ENCODE assay signal across 7 cellular contexts in genomic region chr10:16986406-16987128, GRCh38.
DNase-seq lines count a peak whose midpoint lies in the region; ATAC-seq, FAIRE-seq and TF ChIP-seq lines count a peak whose summit lies in the region.

No MANE protein-coding gene starts in this region.

- H3K9ac ChIP-seq in mesendoderm (ENCODE audit: low read length): no peak overlapping the region

- DNase-seq in mesendoderm (no peak), urothelium cell line (ENCODE audit: low spot score) (peak; percentile 53), DMS 273 treated with DMSO at 0.1 percent for 48 hours (lab: John Stamatoyannopoulos, UW) (no peak)

- WGBS in mesendoderm (ENCODE audit: extremely low coverage, insufficient coverage, low lambda C conversion rate): no CpG with 5 or more reads among the region's 10 CpGs

- no peaks in the 10 kb centered on the region for H3K79me2 ChIP-seq in mesendoderm (ENCODE audit: control insufficient read depth, insufficient read depth, low read length)

- no peak overlapping the region for H3K4me2 ChIP-seq in mesendoderm (ENCODE audit: low read length)

- H4K5ac ChIP-seq in mesendoderm (ENCODE audit: low read length): no peak overlapping the region

- H3K27ac ChIP-seq in mesendoderm (ENCODE audit: low read depth, low read length): no peak overlapping the region

- no peak overlapping the region for H3K4ac ChIP-seq in mesendoderm (ENCODE audit: low read depth, low read length)

- no peak overlapping the region for H3K56ac ChIP-seq in mesendoderm (ENCODE audit: low read length)

- H3K23ac ChIP-seq in mesendoderm (ENCODE audit: low read length): no peak overlapping the region

- no peak overlapping the region for H4K8ac ChIP-seq in mesendoderm (ENCODE audit: low read depth, low read length)

- H2BK5ac ChIP-seq in mesendoderm (ENCODE audit: low read length): no peak overlapping the region

- H2AK5ac ChIP-seq in mesendoderm (ENCODE audit: low read length): no peak overlapping the region

- H3K18ac ChIP-seq in mesendoderm (ENCODE audit: low read length): peak overlapping the region; percentile 43

- H3K36me3 ChIP-seq in mesendoderm (ENCODE audit: control insufficient read depth, insufficient read depth, low read length): no peaks in the 10 kb centered on the region

- no peak overlapping the region for H2BK15ac ChIP-seq in mesendoderm (replicated peaks; ENCODE audit: low read depth)

- no peak for ATAC-seq in GM18861 (IDR thresholded peaks at IDR 0.05; ENCODE audit: unreplicated experiment)
- ATAC-seq in HG03045 (IDR thresholded peaks at IDR 0.05; ENCODE audit: unreplicated experiment): no peak

- peaks cover 1% of the 10 kb centered on the region for H3K4me1 ChIP-seq in mesendoderm (ENCODE audit: control insufficient read depth, low read depth, low read length)

- peak; percentile 48 for FAIRE-seq in endometrium (lab: Jason Lieb, UNC)
- FAIRE-seq in urothelium cell line (lab: Jason Lieb, UNC): peak; percentile 20

- H3K79me1 ChIP-seq in mesendoderm (ENCODE audit: low read length): no peaks in the 10 kb centered on the region

- H3K27me3 ChIP-seq in mesendoderm (ENCODE audit: insufficient read depth, low read length, poor library complexity): no peaks in the 10 kb centered on the region

- H3K4me3 ChIP-seq in mesendoderm (ENCODE audit: low read length): no peak overlapping the region

- no peak overlapping the region for H2BK120ac ChIP-seq in mesendoderm (ENCODE audit: low read depth, low read length)

TF ChIP-seq in PFSK-1, 5 proteins besides CTCF, POLR2A, EP300 and RAD21:
- TF ChIP-seq, protein P1, sequence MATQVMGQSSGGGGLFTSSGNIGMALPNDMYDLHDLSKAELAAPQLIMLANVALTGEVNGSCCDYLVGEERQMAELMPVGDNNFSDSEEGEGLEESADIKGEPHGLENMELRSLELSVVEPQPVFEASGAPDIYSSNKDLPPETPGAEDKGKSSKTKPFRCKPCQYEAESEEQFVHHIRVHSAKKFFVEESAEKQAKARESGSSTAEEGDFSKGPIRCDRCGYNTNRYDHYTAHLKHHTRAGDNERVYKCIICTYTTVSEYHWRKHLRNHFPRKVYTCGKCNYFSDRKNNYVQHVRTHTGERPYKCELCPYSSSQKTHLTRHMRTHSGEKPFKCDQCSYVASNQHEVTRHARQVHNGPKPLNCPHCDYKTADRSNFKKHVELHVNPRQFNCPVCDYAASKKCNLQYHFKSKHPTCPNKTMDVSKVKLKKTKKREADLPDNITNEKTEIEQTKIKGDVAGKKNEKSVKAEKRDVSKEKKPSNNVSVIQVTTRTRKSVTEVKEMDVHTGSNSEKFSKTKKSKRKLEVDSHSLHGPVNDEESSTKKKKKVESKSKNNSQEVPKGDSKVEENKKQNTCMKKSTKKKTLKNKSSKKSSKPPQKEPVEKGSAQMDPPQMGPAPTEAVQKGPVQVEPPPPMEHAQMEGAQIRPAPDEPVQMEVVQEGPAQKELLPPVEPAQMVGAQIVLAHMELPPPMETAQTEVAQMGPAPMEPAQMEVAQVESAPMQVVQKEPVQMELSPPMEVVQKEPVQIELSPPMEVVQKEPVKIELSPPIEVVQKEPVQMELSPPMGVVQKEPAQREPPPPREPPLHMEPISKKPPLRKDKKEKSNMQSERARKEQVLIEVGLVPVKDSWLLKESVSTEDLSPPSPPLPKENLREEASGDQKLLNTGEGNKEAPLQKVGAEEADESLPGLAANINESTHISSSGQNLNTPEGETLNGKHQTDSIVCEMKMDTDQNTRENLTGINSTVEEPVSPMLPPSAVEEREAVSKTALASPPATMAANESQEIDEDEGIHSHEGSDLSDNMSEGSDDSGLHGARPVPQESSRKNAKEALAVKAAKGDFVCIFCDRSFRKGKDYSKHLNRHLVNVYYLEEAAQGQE (IDR thresholded peaks at IDR 0.05; ENCODE audit: insufficient read depth in 1 of 2, low read depth in 2 of 2, low read length in 2 of 2): no peak
- TF ChIP-seq SIN3A (IDR thresholded peaks at IDR 0.05; ENCODE audit: borderline replicate concordance, insufficient read depth, low read length) (peak; percentile 72; the same call in 1 of the 2 replicates), TAF1 (IDR thresholded peaks at IDR 0.05; ENCODE audit: borderline replicate concordance, insufficient read depth, low read length) (no peak), POLR2AphosphoS5 (IDR thresholded peaks at IDR 0.05; ENCODE audit: low read depth, low read length) (no peak)
